Comparison of ENCODE assay signal across 22 cellular contexts in genomic region chr14:58680698-58681097, GRCh38.
"Had no signal": no experiment of that assay in that cellular context is flagged by ENCODE, and none has a peak within 500 bp of the region (broad histone marks: within the 10 kb centered on the region; RNA-seq: fewer than 3 reads in every experiment).

No MANE protein-coding gene starts in this region.

- H3K27me3 Mint-ChIP-seq: dendritic cell treated with granulocyte-macrophage colony-stimulating factor and Interleukin-4, amounts not matched to agents 40 ng/mL and 50 ng/mL, for 4 days had no signal

- DNase-seq: colonic mucosa; cortex of kidney; dermis blood vessel endothelial cell; dorsolateral prefrontal cortex; effector CD4-positive, alpha-beta T cell; effector CD8-positive, alpha-beta T cell; effector memory CD4-positive, alpha-beta T cell; effector memory CD8-positive, alpha-beta T cell; endodermal cell; erythroblast; esophagus squamous epithelium; foreskin fibroblast; foreskin keratinocyte; foreskin melanocyte; gastrocnemius medialis; glutamatergic neuron; head of caudate nucleus; heart left ventricle; heart right ventricle had no signal

- H3K4me3 Mint-ChIP-seq: dendritic cell treated with granulocyte-macrophage colony-stimulating factor and Interleukin-4, amounts not matched to agents 40 ng/mL and 50 ng/mL, for 4 days; effector memory CD8-positive, alpha-beta T cell; endodermal cell had no signal

- H3K4me1 Mint-ChIP-seq: endodermal cell had no signal

- H3K9me3 Mint-ChIP-seq: dendritic cell treated with granulocyte-macrophage colony-stimulating factor and Interleukin-4, amounts not matched to agents 40 ng/mL and 50 ng/mL, for 4 days had no signal

- ATAC-seq: effector memory CD8-positive, alpha-beta T cell; esophagus mucosa; foreskin keratinocyte; gastrocnemius medialis; gastroesophageal sphincter; heart left ventricle; heart right ventricle had no signal

- H3K27ac Mint-ChIP-seq: dendritic cell treated with granulocyte-macrophage colony-stimulating factor and Interleukin-4, amounts not matched to agents 40 ng/mL and 50 ng/mL, for 4 days; effector memory CD8-positive, alpha-beta T cell; endodermal cell had no signal
